13 cellular contexts compared by ENCODE assay signal in genomic region chr1:94971491-94971924, GRCh38. TPM values are rescaled to one million over a fixed set of nuclear protein-coding genes. Genes with fewer than 3 reads are reported as not detected.
DNase-seq lines count a peak whose midpoint lies in the region; ATAC-seq, FAIRE-seq and TF ChIP-seq lines count a peak whose summit lies in the region.
"Had no signal": no experiment of that assay in that cellular context is flagged by ENCODE, and none has a peak within 500 bp of the region (broad histone marks: within the 10 kb centered on the region; RNA-seq: fewer than 3 reads in every experiment).

No MANE protein-coding gene starts in this region.

- H3K9me3 Mint-ChIP-seq in MCF 10A (ENCODE audit: unreplicated experiment), result no peaks in the 10 kb centered on the region

- peak overlapping the region in 9 of 12 donors; percentile 14 to 67 (median 29) for H3K27ac ChIP-seq in heart left ventricle
- H3K27ac ChIP-seq in left lung, result peak overlapping the region; percentile 57 to 58
- H3K27ac ChIP-seq in upper lobe of right lung, result peak overlapping the region; percentile 47
- H3K27ac ChIP-seq: 22Rv1 had no signal

- H3K27me3 Mint-ChIP-seq in MCF 10A (ENCODE audit: insufficient read depth, unreplicated experiment), result no peaks in the 10 kb centered on the region

- H3K4me1 ChIP-seq in heart left ventricle (peaks cover 0 to 39% (median 25%) of the 10 kb centered on the region in 12 donors), left lung (peaks cover 0 to 9% of the 10 kb centered on the region in 2 donors), upper lobe of right lung (peaks cover 21% of the 10 kb centered on the region)

- peak overlapping the region; percentile 10 for H3K27ac Mint-ChIP-seq in MCF 10A (ENCODE audit: low read depth, unreplicated experiment)

- TF ChIP-seq CTCF in heart left ventricle (IDR thresholded peaks at IDR 0.05) (no peak), MCF 10A (IDR thresholded peaks at IDR 0.05; ENCODE audit: unreplicated experiment) (no peak), left lung (IDR thresholded peaks at IDR 0.05) (no peak), upper lobe of right lung (IDR thresholded peaks at IDR 0.05) (no peak)

- TF ChIP-seq POLR2A in heart left ventricle (IDR thresholded peaks at IDR 0.05) (no peak), GM12891 (IDR thresholded peaks at IDR 0.05; ENCODE audit: low read depth, low read length) (no peak)

- POLR2A ChIA-PET in MCF 10A (lab: Yijun Ruan, JAX), result interaction anchor here (0.6 kb wide), 1 partner anchor 444 kb away, joined by 3 read pairs; no protein-coding TSS in a partner anchor

- CTCF ChIA-PET in MCF 10A (lab: Yijun Ruan, JAX), result no interaction called here

- H3K27me3 ChIP-seq in heart left ventricle (no peaks in the 10 kb centered on the region), left lung (no peaks in the 10 kb centered on the region), upper lobe of right lung (no peaks in the 10 kb centered on the region)

- no TSS peak for BruUV-seq in MCF 10A (replicated peaks; lab: Mats Ljungman, UMichigan)

- no peaks in the 10 kb centered on the region for H3K9me3 ChIP-seq in heart left ventricle
- no peaks in the 10 kb centered on the region for H3K9me3 ChIP-seq in left lung
- H3K9me3 ChIP-seq in upper lobe of right lung, result no peaks in the 10 kb centered on the region

- ATAC-seq in heart left ventricle (peak in 1 of 4 donors; percentile 30), left ventricle myocardium superior (no peak), left lung (no peak), upper lobe of right lung (no peak)
- ATAC-seq: K562 had no signal

- H3K36me3 ChIP-seq in heart left ventricle (no peaks in the 10 kb centered on the region), left lung (no peaks in the 10 kb centered on the region), upper lobe of right lung (no peaks in the 10 kb centered on the region)

- FAIRE-seq in GM12891 (lab: Jason Lieb, UNC), result no peak
- FAIRE-seq: K562 had no signal

- peaks cover 15% of the 10 kb centered on the region for H3K4me1 Mint-ChIP-seq in MCF 10A (ENCODE audit: insufficient read depth, unreplicated experiment)

- intact Hi-C loops in heart left ventricle (cut with DNase I) (loop anchor here in 1 of 10 donors (5.0 kb wide), 1 partner anchor 36 kb away; no protein-coding TSS in a partner anchor), left ventricle myocardium superior (cut with micrococcal nuclease) (no loop called here), MCF 10A (cut with micrococcal nuclease) (loop anchor here (10.0 kb wide), 1 partner anchor 47 kb away; the partner anchor contains the start of gene CNN3), left lung (cut with DNase I) (no loop called here), upper lobe of right lung (cut with DNase I) (no loop called here)

- H3K4me3 ChIP-seq in heart left ventricle (no peak overlapping the region), left lung (no peak overlapping the region), upper lobe of right lung (no peak overlapping the region)
- H3K4me3 ChIP-seq: K562 had no signal

- DNase-seq in heart left ventricle (no peak), left ventricle myocardium superior (no peak), MCF 10A (ENCODE audit: unreplicated experiment) (peak; percentile 39), left lung (no peak), upper lobe of right lung (no peak), GM12891 (ENCODE audit: insufficient read length, low spot score) (no peak), NCI-H128 (lab: John Stamatoyannopoulos, UW; ENCODE audit: unreplicated experiment) (no peak)
- no peak for DNase-seq in stimulated activated CD8-positive, alpha-beta memory T cell treated with anti-CD3 and anti-CD28 coated beads, Interleukin-4, amount 100 ng/mL, for 48 hours
- DNase-seq: activated CD8-positive, alpha-beta memory T cell treated with anti-CD3 and anti-CD28 coated beads for 24 hours; foreskin melanocyte; NCI-H2171 treated with DMSO at 0.1 percent for 48 hours had no signal

- 46 to 58% (median 52%) methylated on average over 6 of the region's 6 CpGs for WGBS in heart left ventricle, 4 donors

- no peak overlapping the region for H3K4me3 Mint-ChIP-seq in MCF 10A (ENCODE audit: unreplicated experiment)

- H3K36me3 Mint-ChIP-seq in MCF 10A (ENCODE audit: insufficient read depth, unreplicated experiment), result no peaks in the 10 kb centered on the region

TF ChIP-seq in GM12891, 5 proteins besides CTCF, POLR2A, EP300 and RAD21:
- no peak for TF ChIP-seq POLR2AphosphoS5 (IDR thresholded peaks at IDR 0.05; ENCODE audit: low read depth, low read length)

RNA-seq across cellular contexts. Expression of gene CNN3, which starts 44.6 kb away (rescaled TPM):
- total RNA-seq in heart left ventricle, result 100 to 1,000 TPM in 1 of 9 donors, 10 to 100 TPM in 8; 53.0 to 115 (median 74.1) TPM
- polyA plus RNA-seq in heart left ventricle, result 10 to 100 TPM; 23.8 to 63.4 TPM
- total RNA-seq in left ventricle myocardium superior, result 51.8 TPM
- total RNA-seq in MCF 10A (2022), result 44.5 and 48.2 TPM in 2 replicates
- 100 to 1,000 TPM; 239 to 290 TPM for total RNA-seq in left lung
- total RNA-seq in upper lobe of right lung, result 215 TPM
- polyA plus RNA-seq in GM12891 (2012; ENCODE audit: low read depth, missing spikeins), result 11.5 TPM
